8 cellular contexts compared by ENCODE assay signal in genomic region chr12:59596232-59597143, GRCh38. TPM values are rescaled to one million over a fixed set of nuclear protein-coding genes. Genes with fewer than 3 reads are reported as not detected.
DNase-seq lines count a peak whose midpoint lies in the region; ATAC-seq and TF ChIP-seq lines count a peak whose summit lies in the region.

No MANE protein-coding gene starts in this region.

- peaks cover 2% of the 10 kb centered on the region for H3K79me2 ChIP-seq in osteoblast (ENCODE audit: insufficient read depth, low read length)

- 0 to 1% methylated on average over 50 to 66 of the region's 66 CpGs for WGBS in testis, 2 donors

- no peak for TF ChIP-seq POLR2A in testis (IDR thresholded peaks at IDR 0.05)

- peak; percentile 48 for DNase-seq in Daoy (ENCODE audit: low read depth)
- peak; percentile 68 for DNase-seq in SHP77 treated with DMSO at 0.1 percent for 48 hours (lab: John Stamatoyannopoulos, UW)
- DNase-seq in activated naive CD4-positive, alpha-beta T cell treated with anti-CD3 and anti-CD28 coated beads for 36 hours: peak; percentile 81
- DNase-seq in glomerular visceral epithelial cell (ENCODE audit: extremely low spot score): peak; percentile 73
- peak; percentile 77 for DNase-seq in osteoblast (ENCODE audit: insufficient read length, low spot score, missing footprints)
- peak; percentile 82 for DNase-seq in testis

- peak overlapping the region; percentile 96 for H3K27ac ChIP-seq in KOPT-K1 (ENCODE audit: low read depth, low read length, poor library complexity, severe bottlenecking)
- peak overlapping the region; percentile 79 for H3K27ac ChIP-seq in osteoblast (ENCODE audit: low read depth, low read length)
- H3K27ac ChIP-seq in testis: peak overlapping the region; percentile 90 to 91

- peak overlapping the region; percentile 84 for H3K4me3 ChIP-seq in osteoblast (ENCODE audit: insufficient read depth, low read length)
- H3K4me3 ChIP-seq in testis: peak overlapping the region; percentile 68 to 77

- H3K9me3 Mint-ChIP-seq in activated naive CD4-positive, alpha-beta T cell treated with anti-CD3 and anti-CD28 coated beads for 36 hours: no peaks in the 10 kb centered on the region

- H3K4me2 ChIP-seq in osteoblast (ENCODE audit: insufficient read depth, low read length): peak overlapping the region; percentile 84

- TF ChIP-seq CTCF in osteoblast (IDR thresholded peaks at IDR 0.05; ENCODE audit: extremely low read depth, low read depth, low read length) (no peak), testis (IDR thresholded peaks at IDR 0.05) (no peak)

- peaks cover 20% of the 10 kb centered on the region for H3K36me3 Mint-ChIP-seq in activated naive CD4-positive, alpha-beta T cell treated with anti-CD3 and anti-CD28 coated beads for 36 hours (ENCODE audit: low read depth)

- peak overlapping the region; percentile 89 for H3K4me3 Mint-ChIP-seq in activated naive CD4-positive, alpha-beta T cell treated with anti-CD3 and anti-CD28 coated beads for 36 hours

- H3K9me3 ChIP-seq in KOPT-K1 (ENCODE audit: insufficient read depth, low read length, poor library complexity, severe bottlenecking): no peaks in the 10 kb centered on the region
- H3K9me3 ChIP-seq in osteoblast (ENCODE audit: low read depth, low read length): no peaks in the 10 kb centered on the region
- H3K9me3 ChIP-seq in testis: no peaks in the 10 kb centered on the region

- H3K27me3 Mint-ChIP-seq in activated naive CD4-positive, alpha-beta T cell treated with anti-CD3 and anti-CD28 coated beads for 36 hours (ENCODE audit: low read depth): no peaks in the 10 kb centered on the region

- H3K4me1 Mint-ChIP-seq in activated naive CD4-positive, alpha-beta T cell treated with anti-CD3 and anti-CD28 coated beads for 36 hours (ENCODE audit: low read depth): peaks cover 51% of the 10 kb centered on the region

- peaks cover 21% of the 10 kb centered on the region; the same call in 1 of the 2 replicates for H3K36me3 ChIP-seq in KOPT-K1 (ENCODE audit: insufficient read depth, low read length)
- no peaks in the 10 kb centered on the region for H3K36me3 ChIP-seq in osteoblast (ENCODE audit: insufficient read depth, low read length)
- no peaks in the 10 kb centered on the region for H3K36me3 ChIP-seq in testis (ENCODE audit: low read depth, missing control alignments)

- H3K27me3 ChIP-seq in osteoblast (ENCODE audit: insufficient read depth, low read length) (no peaks in the 10 kb centered on the region), testis (no peaks in the 10 kb centered on the region)

- intact Hi-C loops in activated naive CD4-positive, alpha-beta T cell treated with anti-CD3 and anti-CD28 coated beads for 36 hours (cut with micrococcal nuclease): loop anchor here (1.0 to 5.0 kb wide), 10 partner anchors 13 to 1904 kb away; partner anchors contain the start of genes ATP23, MARCHF9 and OS9
- intact Hi-C loops in testis (cut with DNase I; ENCODE audit: low total_unique reads): no loop called here

- CTCF ChIA-PET in activated naive CD4-positive, alpha-beta T cell treated with anti-CD3 and anti-CD28 coated beads for 36 hours (lab: Charles Lee): interaction anchor here (0.6 to 1.2 kb wide), 2 partner anchors 212 to 265 kb away, joined by 3 read pairs; no protein-coding TSS in a partner anchor

- H2AFZ ChIP-seq in osteoblast (ENCODE audit: low read length): peak overlapping the region; percentile 83

- H3K4me1 ChIP-seq in osteoblast (ENCODE audit: insufficient read depth, low read length) (peaks cover 12% of the 10 kb centered on the region), testis (no peaks in the 10 kb centered on the region)

- peak overlapping the region; percentile 98 for H3K27ac Mint-ChIP-seq in activated naive CD4-positive, alpha-beta T cell treated with anti-CD3 and anti-CD28 coated beads for 36 hours

- peak; percentile 45 for ATAC-seq in GM21825 (IDR thresholded peaks at IDR 0.05; ENCODE audit: unreplicated experiment)

- H4K20me1 ChIP-seq in osteoblast (ENCODE audit: insufficient read depth, low read length): no peaks in the 10 kb centered on the region

RNA-seq across cellular contexts. Expression of gene SLC16A7, which starts 0.7 kb away (rescaled TPM):
- total RNA-seq in Daoy (2014; rRNA removed; shearing (Covaris generic)): 0.18 and 0.57 TPM in 2 replicates
- 10 to 100 TPM; 27.5 to 27.8 TPM for total RNA-seq in activated naive CD4-positive, alpha-beta T cell treated with anti-CD3 and anti-CD28 coated beads for 36 hours
- total RNA-seq in osteoblast (53.2 and 54.8 TPM in 2 replicates), testis (10 to 100 TPM; 10.5 to 15.9 TPM)
- 38.0 TPM for polyA plus RNA-seq in testis (ENCODE audit: insufficient read depth, low read depth, low replicate concordance)

Comparison
In these comparisons a context has a peak if more than half of its experiments do, and no peak if none do; other contexts are left out.
1. Peak in every context shown above with its lines: DNase-seq, ATAC-seq, H3K4me3 ChIP-seq and H3K27ac ChIP-seq.